1 cellular context compared by ENCODE assay signal in the genomic region with DNA sequence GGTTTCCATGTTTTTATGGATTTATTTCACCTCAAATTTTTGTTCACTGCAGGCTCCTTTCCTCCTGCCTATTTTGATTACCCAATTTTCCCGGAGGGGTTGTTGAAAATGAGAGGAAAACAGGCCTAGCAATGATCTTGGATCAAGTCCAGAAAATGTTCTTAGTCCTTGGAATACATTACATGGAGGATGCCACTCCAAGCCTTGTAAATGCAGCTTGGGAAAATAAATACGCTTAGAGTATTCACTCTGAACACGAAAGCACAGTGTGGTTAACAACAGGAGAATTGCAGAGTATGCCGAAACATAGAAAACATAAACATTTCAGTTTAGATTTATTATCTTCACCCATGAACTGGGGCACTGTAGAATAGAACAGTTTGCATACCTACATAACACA.
TF ChIP-seq lines count a peak whose summit lies in the region.

No MANE protein-coding gene starts in this region.

TF ChIP-seq in SK-N-SH treated with all-trans-retinoic acid at 6 μM for 48 hours, 23 proteins besides CTCF, POLR2A, EP300 and RAD21 (continued from another document):
- TF ChIP-seq, protein P1, sequence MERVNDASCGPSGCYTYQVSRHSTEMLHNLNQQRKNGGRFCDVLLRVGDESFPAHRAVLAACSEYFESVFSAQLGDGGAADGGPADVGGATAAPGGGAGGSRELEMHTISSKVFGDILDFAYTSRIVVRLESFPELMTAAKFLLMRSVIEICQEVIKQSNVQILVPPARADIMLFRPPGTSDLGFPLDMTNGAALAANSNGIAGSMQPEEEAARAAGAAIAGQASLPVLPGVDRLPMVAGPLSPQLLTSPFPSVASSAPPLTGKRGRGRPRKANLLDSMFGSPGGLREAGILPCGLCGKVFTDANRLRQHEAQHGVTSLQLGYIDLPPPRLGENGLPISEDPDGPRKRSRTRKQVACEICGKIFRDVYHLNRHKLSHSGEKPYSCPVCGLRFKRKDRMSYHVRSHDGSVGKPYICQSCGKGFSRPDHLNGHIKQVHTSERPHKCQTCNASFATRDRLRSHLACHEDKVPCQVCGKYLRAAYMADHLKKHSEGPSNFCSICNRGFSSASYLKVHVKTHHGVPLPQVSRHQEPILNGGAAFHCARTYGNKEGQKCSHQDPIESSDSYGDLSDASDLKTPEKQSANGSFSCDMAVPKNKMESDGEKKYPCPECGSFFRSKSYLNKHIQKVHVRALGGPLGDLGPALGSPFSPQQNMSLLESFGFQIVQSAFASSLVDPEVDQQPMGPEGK (CRISPR knock-in tag; IDR thresholded peaks at IDR 0.05; ENCODE audit: borderline replicate concordance) = no peak
- TF ChIP-seq ZNF70 (CRISPR knock-in tag; IDR thresholded peaks at IDR 0.05) (no peak), GLIS3 (CRISPR knock-in tag; IDR thresholded peaks at IDR 0.05) (no peak), ZFP3 (CRISPR knock-in tag; IDR thresholded peaks at IDR 0.05) (no peak), PPARA (CRISPR knock-in tag; IDR thresholded peaks at IDR 0.05; ENCODE audit: borderline replicate concordance) (no peak), ESRRG (CRISPR knock-in tag; IDR thresholded peaks at IDR 0.05) (no peak), ISL1 (CRISPR knock-in tag; IDR thresholded peaks at IDR 0.05) (no peak), BACH2 (CRISPR knock-in tag; IDR thresholded peaks at IDR 0.05; ENCODE audit: borderline replicate concordance) (no peak)
